1 cellular context compared by ENCODE assay signal in the genomic region with DNA sequence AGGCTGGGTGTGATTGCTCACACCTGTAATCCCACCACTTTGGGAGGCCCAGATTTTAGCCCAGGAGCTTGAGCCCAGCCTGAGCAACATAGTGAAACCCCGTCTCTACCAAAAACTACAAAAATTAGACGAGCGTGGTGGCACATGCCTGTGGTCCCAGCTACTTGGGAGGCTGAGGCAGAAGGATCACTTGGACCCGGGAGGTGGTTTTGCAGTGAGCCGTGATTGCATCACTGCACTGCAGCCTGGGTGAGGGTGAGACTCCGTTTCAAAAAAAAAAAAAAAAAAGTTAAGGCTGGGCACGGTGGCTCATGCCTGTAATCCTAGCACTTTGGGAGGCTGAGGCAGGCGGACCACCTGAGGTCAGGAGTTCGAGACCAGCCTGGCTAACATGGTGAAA.
TF ChIP-seq lines count a peak whose summit lies in the region.

No MANE protein-coding gene starts in this region.

TF ChIP-seq in HepG2, 621 proteins besides CTCF, POLR2A, EP300 and RAD21:
- peak; percentile 32; the same call in 1 of the 2 replicates for TF ChIP-seq CEBPB (IDR thresholded peaks at IDR 0.05; ENCODE audit: borderline replicate concordance, low read depth, low read length)
